In genomic region chr4:6703786-6704185, GRCh38 we compare ENCODE assay signal across 17 cellular contexts. TPM values are rescaled to one million over a fixed set of nuclear protein-coding genes. Genes with fewer than 3 reads are reported as not detected.
DNase-seq lines count a peak whose midpoint lies in the region; ATAC-seq and TF ChIP-seq lines count a peak whose summit lies in the region.
"Had no signal": no experiment of that assay in that cellular context is flagged by ENCODE, and none has a peak within 500 bp of the region (broad histone marks: within the 10 kb centered on the region; RNA-seq: fewer than 3 reads in every experiment).

No MANE protein-coding gene starts in this region.

- peak overlapping the region; percentile 79 for H3K27ac Mint-ChIP-seq in activated CD4-positive, alpha-beta memory T cell treated with anti-CD3 and anti-CD28 coated beads for 36 hours
- peak overlapping the region in 1 of 2 donors; percentile 49 for H3K27ac Mint-ChIP-seq in stimulated activated naive CD8-positive, alpha-beta T cell treated with anti-CD3 and anti-CD28 coated beads, Interleukin-15, amount 100 ng/mL, for 72 hours
- H3K27ac Mint-ChIP-seq: activated B cell treated with CpG ODN at 0.5 μM for 24 hours, mesothelial cell of epicardium had no signal

- POLR2A ChIA-PET in activated CD4-positive, alpha-beta memory T cell treated with anti-CD3 and anti-CD28 coated beads for 36 hours (lab: Charles Lee): interaction anchor here (1.3 to 8.1 kb wide), 2 partner anchors 13 to 29 kb away, joined by 5 to 75 read pairs; a partner anchor contains a TSS

- peaks cover 74% of the 10 kb centered on the region for H3K4me1 Mint-ChIP-seq in activated CD4-positive, alpha-beta memory T cell treated with anti-CD3 and anti-CD28 coated beads for 36 hours (ENCODE audit: low read depth)
- peaks cover 70% of the 10 kb centered on the region for H3K4me1 Mint-ChIP-seq in stimulated activated naive CD8-positive, alpha-beta T cell treated with anti-CD3 and anti-CD28 coated beads, Interleukin-15, amount 100 ng/mL, for 72 hours

- H3K9ac ChIP-seq in colonic mucosa (ENCODE audit: low read depth in 2 of 2, low read length in 2 of 2): no peak overlapping the region

- H3K9me3 Mint-ChIP-seq in activated CD4-positive, alpha-beta memory T cell treated with anti-CD3 and anti-CD28 coated beads for 36 hours: no peaks in the 10 kb centered on the region
- peaks cover 0 to 5% of the 10 kb centered on the region in 2 donors for H3K9me3 Mint-ChIP-seq in stimulated activated naive CD8-positive, alpha-beta T cell treated with anti-CD3 and anti-CD28 coated beads, Interleukin-15, amount 100 ng/mL, for 72 hours
- H3K9me3 Mint-ChIP-seq: activated B cell treated with CpG ODN at 0.5 μM for 24 hours, immature natural killer cell had no signal

- H3K4me3 ChIP-seq in right atrium auricular region (no peak overlapping the region), colonic mucosa (no peak overlapping the region)
- H3K4me3 ChIP-seq: ovary, testis had no signal

- H3K9me3 ChIP-seq in right atrium auricular region: no peaks in the 10 kb centered on the region
- no peaks in the 10 kb centered on the region for H3K9me3 ChIP-seq in colonic mucosa
- H3K9me3 ChIP-seq: ovary, testis had no signal

- CTCF ChIA-PET in activated CD4-positive, alpha-beta memory T cell treated with anti-CD3 and anti-CD28 coated beads for 36 hours (lab: Charles Lee): interaction anchor here (1.0 to 7.1 kb wide), 4 partner anchors 15 to 63 kb away, joined by 3 to 96 read pairs (median 12); partner anchors contain the start of gene MRFAP1

- TF ChIP-seq CTCF in right atrium auricular region (IDR thresholded peaks at IDR 0.05) (no peak), colonic mucosa (IDR thresholded peaks at IDR 0.05) (no peak)

- H3K27ac ChIP-seq in right atrium auricular region: peak overlapping the region in 1 of 2 donors; percentile 46
- no peak overlapping the region for H3K27ac ChIP-seq in colonic mucosa
- H3K27ac ChIP-seq: ovary, testis had no signal

- H3K4me1 ChIP-seq in right atrium auricular region (peaks cover 0 to 52% of the 10 kb centered on the region in 2 donors), colonic mucosa (peaks cover 9% of the 10 kb centered on the region)

- ATAC-seq in left ventricle myocardium superior: peak; percentile 28
- peak; percentile 42 for ATAC-seq in stimulated activated naive CD8-positive, alpha-beta T cell treated with anti-CD3 and anti-CD28 coated beads, Interleukin-15, amount 100 ng/mL, for 72 hours
- no peak for ATAC-seq in GM19023 (IDR thresholded peaks at IDR 0.05; ENCODE audit: unreplicated experiment)

- peaks cover 21% of the 10 kb centered on the region for H3K36me3 ChIP-seq in right atrium auricular region
- H3K36me3 ChIP-seq in colonic mucosa: no peaks in the 10 kb centered on the region
- H3K36me3 ChIP-seq: ovary had no signal

- no peak overlapping the region for H3K4me3 Mint-ChIP-seq in activated CD4-positive, alpha-beta memory T cell treated with anti-CD3 and anti-CD28 coated beads for 36 hours
- H3K4me3 Mint-ChIP-seq in stimulated activated naive CD8-positive, alpha-beta T cell treated with anti-CD3 and anti-CD28 coated beads, Interleukin-15, amount 100 ng/mL, for 72 hours: peak overlapping the region; percentile 19 to 48
- H3K4me3 Mint-ChIP-seq: activated B cell treated with CpG ODN at 0.5 μM for 24 hours, immature natural killer cell, mesothelial cell of epicardium had no signal

- peaks cover 52% of the 10 kb centered on the region for H3K36me3 Mint-ChIP-seq in activated CD4-positive, alpha-beta memory T cell treated with anti-CD3 and anti-CD28 coated beads for 36 hours

- no peaks in the 10 kb centered on the region for H3K27me3 Mint-ChIP-seq in activated CD4-positive, alpha-beta memory T cell treated with anti-CD3 and anti-CD28 coated beads for 36 hours
- no peaks in the 10 kb centered on the region for H3K27me3 Mint-ChIP-seq in stimulated activated naive CD8-positive, alpha-beta T cell treated with anti-CD3 and anti-CD28 coated beads, Interleukin-15, amount 100 ng/mL, for 72 hours
- H3K27me3 Mint-ChIP-seq: activated B cell treated with CpG ODN at 0.5 μM for 24 hours had no signal

- DNase-seq in left ventricle myocardium superior: no peak
- no peak for DNase-seq in right atrium auricular region (ENCODE audit: low spot score)
- DNase-seq in activated CD4-positive, alpha-beta memory T cell treated with anti-CD3 and anti-CD28 coated beads for 36 hours: peak; percentile 55
- DNase-seq in fibroblast of gingiva (ENCODE audit: low read depth): peak; percentile 33
- DNase-seq in stimulated activated naive CD8-positive, alpha-beta T cell treated with anti-CD3 and anti-CD28 coated beads, Interleukin-15, amount 100 ng/mL, for 72 hours: no peak
- DNase-seq in colonic mucosa: no peak
- no peak for DNase-seq in NCI-H1092 treated with DMSO at 0.1 percent for 48 hours (lab: John Stamatoyannopoulos, UW)
- DNase-seq: activated B cell treated with CpG ODN at 0.5 μM for 24 hours; DMS79 treated with DMSO at 0.1 percent for 48 hours; effector memory CD4-positive, alpha-beta T cell; H7; immature natural killer cell; ovary; testis had no signal

- H3K27me3 ChIP-seq in right atrium auricular region (no peaks in the 10 kb centered on the region), colonic mucosa (no peaks in the 10 kb centered on the region)
- H3K27me3 ChIP-seq: ovary, testis had no signal

- intact Hi-C loops in left ventricle myocardium superior (cut with micrococcal nuclease) (no loop called here), colonic mucosa (cut with DNase I) (no loop called here)
- intact Hi-C loops in activated CD4-positive, alpha-beta memory T cell treated with anti-CD3 and anti-CD28 coated beads for 36 hours (cut with micrococcal nuclease): no loop called here

RNA-seq across cellular contexts. Expression of gene MRFAP1L1, which starts 5.9 kb away (rescaled TPM):
- total RNA-seq in left ventricle myocardium superior (42.9 TPM), right atrium auricular region (10 to 100 TPM; 58.2 to 65.3 TPM), colonic mucosa (10 to 100 TPM; 33.6 to 37.4 TPM)
- 10 to 100 TPM; 50.7 to 52.0 TPM for total RNA-seq in activated CD4-positive, alpha-beta memory T cell treated with anti-CD3 and anti-CD28 coated beads for 36 hours

RNA-seq across cellular contexts. Expression of gene S100P, which starts 10.1 kb away (rescaled TPM):
- 1.1 TPM for total RNA-seq in left ventricle myocardium superior
- total RNA-seq in right atrium auricular region: under 1 TPM in 1 of 2 donors, not detected in 1; 0.35 TPM
- 10 to 100 TPM; 19.3 to 20.3 TPM for total RNA-seq in activated CD4-positive, alpha-beta memory T cell treated with anti-CD3 and anti-CD28 coated beads for 36 hours
- 100 to 1,000 TPM; 137 to 547 TPM for total RNA-seq in colonic mucosa
- total RNA-seq: activated B cell treated with CpG ODN at 0.5 μM for 24 hours, H7, OCI-LY7 had no signal

RNA-seq across cellular contexts. Expression of gene BLOC1S4, which starts 12.2 kb away (rescaled TPM):
- total RNA-seq in left ventricle myocardium superior (7.3 TPM), right atrium auricular region (10 to 100 TPM in 1 of 2 donors, 1 to 10 TPM in 1; 8.4 to 17.4 TPM), colonic mucosa (10 to 100 TPM; 14.4 to 16.4 TPM)
- 10 to 100 TPM; 17.0 to 19.7 TPM for total RNA-seq in activated CD4-positive, alpha-beta memory T cell treated with anti-CD3 and anti-CD28 coated beads for 36 hours

Comparison
In these comparisons a context has a peak if more than half of its experiments do, and no peak if none do; other contexts are left out.
1. DNase-seq: peak in activated CD4-positive, alpha-beta memory T cell treated with anti-CD3 and anti-CD28 coated beads for 36 hours (single experiment) and fibroblast of gingiva (single experiment); none in left ventricle myocardium superior (single experiment), right atrium auricular region (single experiment), stimulated activated naive CD8-positive, alpha-beta T cell treated with anti-CD3 and anti-CD28 coated beads, Interleukin-15, amount 100 ng/mL, for 72 hours (0 of 2), colonic mucosa (single experiment) and NCI-H1092 treated with DMSO at 0.1 percent for 48 hours (single experiment).
2. RNA of gene S100P, which starts 10.1 kb away (total RNA-seq): 137 to 547 TPM in colonic mucosa; 19.3 to 20.3 TPM in activated CD4-positive, alpha-beta memory T cell treated with anti-CD3 and anti-CD28 coated beads for 36 hours, 1.1 TPM in left ventricle myocardium superior (single experiment) and 0.35 TPM in right atrium auricular region; every median in the first group is over 4 times any median in the second.